Comparison of ENCODE assay signal across 1 cellular context in genomic region chr10:78964952-78965633, GRCh38.
A peak's percentile ranks its signal among the peaks of the same experiment; 100 is the strongest.
TF ChIP-seq lines count a peak whose summit lies in the region.

No MANE protein-coding gene starts in this region.

TF ChIP-seq in HepG2, 621 proteins besides CTCF, POLR2A, EP300 and RAD21 (continued from another document and continues in another):
- TF ChIP-seq SOX5 (CRISPR knock-in tag; IDR thresholded peaks at IDR 0.05; ENCODE audit: borderline replicate concordance): peak; percentile 81; the same call in 1 of the 2 replicates
- TF ChIP-seq ELF1 (CRISPR knock-in tag; IDR thresholded peaks at IDR 0.05): peak; percentile 63
- TF ChIP-seq SPEN (CRISPR knock-in tag; IDR thresholded peaks at IDR 0.05; ENCODE audit: low read depth): peak; percentile 86
- TF ChIP-seq ZNF580 (CRISPR knock-in tag; IDR thresholded peaks at IDR 0.05; ENCODE audit: borderline replicate concordance, low read depth): 0 out of 2 replicates have a peak, but pooled peaks have one; percentile 78
- peak; percentile 6; the same call in 1 of the 2 replicates for TF ChIP-seq ZNF274 (CRISPR knock-in tag; IDR thresholded peaks at IDR 0.05)
- TF ChIP-seq SKIL (CRISPR knock-in tag; IDR thresholded peaks at IDR 0.05; ENCODE audit: borderline replicate concordance): peak; percentile 91
- TF ChIP-seq SALL1 (CRISPR knock-in tag; IDR thresholded peaks at IDR 0.05): peak; percentile 96
- TF ChIP-seq ZBTB33 (CRISPR knock-in tag; IDR thresholded peaks at IDR 0.05): peak; percentile 50; the same call in 1 of the 2 replicates
- peak; percentile 49 for TF ChIP-seq HNRNPLL (IDR thresholded peaks at IDR 0.05; ENCODE audit: low read depth, low read length, poor library complexity, severe bottlenecking)
- peak; percentile 72 for TF ChIP-seq POLR2G (IDR thresholded peaks at IDR 0.05; ENCODE audit: low read depth, low read length)
- TF ChIP-seq TSC22D2 (CRISPR knock-in tag; IDR thresholded peaks at IDR 0.05; ENCODE audit: borderline replicate concordance): no peak
- 0 out of 2 replicates have a peak, but pooled peaks have one; percentile 47 for TF ChIP-seq ZFP82 (CRISPR knock-in tag; IDR thresholded peaks at IDR 0.05; ENCODE audit: borderline replicate concordance)
- TF ChIP-seq ZNF709 (CRISPR knock-in tag; IDR thresholded peaks at IDR 0.05): no peak
- TF ChIP-seq ZNF205 (CRISPR knock-in tag; IDR thresholded peaks at IDR 0.05): peak; percentile 72
- TF ChIP-seq ZNF7 (CRISPR knock-in tag; IDR thresholded peaks at IDR 0.05): peak; percentile 96
- TF ChIP-seq ZNF768 (CRISPR knock-in tag; IDR thresholded peaks at IDR 0.05): peak; percentile 98
- peak; percentile 79 for TF ChIP-seq ZNF878 (CRISPR knock-in tag; IDR thresholded peaks at IDR 0.05)
- peak; percentile 95 for TF ChIP-seq MAFG (CRISPR knock-in tag; IDR thresholded peaks at IDR 0.05)
- TF ChIP-seq YY1 (IDR thresholded peaks at IDR 0.05; ENCODE audit: insufficient read depth, insufficient replicate concordance, low read depth, low read length): peak; percentile 53
- peak; percentile 60; the same call in 1 of the 2 replicates for TF ChIP-seq ZNF644 (CRISPR knock-in tag; IDR thresholded peaks at IDR 0.05; ENCODE audit: low read depth)
- TF ChIP-seq MED13 (CRISPR knock-in tag; IDR thresholded peaks at IDR 0.05): peak; percentile 97
- peak; percentile 71 for TF ChIP-seq HNF4A (CRISPR knock-in tag; IDR thresholded peaks at IDR 0.05)
- peak; percentile 95 for TF ChIP-seq UBTF (CRISPR knock-in tag; IDR thresholded peaks at IDR 0.05)
- peak; percentile 87; the same call in 1 of the 2 replicates for TF ChIP-seq ZNF501 (CRISPR knock-in tag; IDR thresholded peaks at IDR 0.05)
- no peak; the same call in 1 of the 2 replicates for TF ChIP-seq CHD4 (IDR thresholded peaks at IDR 0.05; ENCODE audit: borderline replicate concordance, low read length)
- peak; percentile 81 for TF ChIP-seq IRF2 (CRISPR knock-in tag; IDR thresholded peaks at IDR 0.05)
- no peak for TF ChIP-seq NFYC (CRISPR knock-in tag; IDR thresholded peaks at IDR 0.05)
- TF ChIP-seq RXRB (CRISPR knock-in tag; IDR thresholded peaks at IDR 0.05; ENCODE audit: borderline replicate concordance): peak; percentile 97
- TF ChIP-seq HIC2 (CRISPR knock-in tag; IDR thresholded peaks at IDR 0.05; ENCODE audit: low read depth): peak; percentile 95
- peak; percentile 65; the same call in 1 of the 2 replicates for TF ChIP-seq ZNF710 (CRISPR knock-in tag; IDR thresholded peaks at IDR 0.05; ENCODE audit: borderline replicate concordance)
- TF ChIP-seq ZNF891 (CRISPR knock-in tag; IDR thresholded peaks at IDR 0.05): 0 out of 2 replicates have a peak, but pooled peaks have one; percentile 14
- TF ChIP-seq MYNN (CRISPR knock-in tag; IDR thresholded peaks at IDR 0.05; ENCODE audit: low read depth): no peak
- TF ChIP-seq KLF6 (CRISPR knock-in tag; IDR thresholded peaks at IDR 0.05): peak; percentile 70; the same call in 1 of the 2 replicates
- peak; percentile 87 for TF ChIP-seq TFDP2 (CRISPR knock-in tag; IDR thresholded peaks at IDR 0.05)
- TF ChIP-seq MIER3 (CRISPR knock-in tag; IDR thresholded peaks at IDR 0.05; ENCODE audit: borderline replicate concordance): peak; percentile 89
- peak; percentile 85 for TF ChIP-seq FOXA3 (CRISPR knock-in tag; IDR thresholded peaks at IDR 0.05)
- TF ChIP-seq ZBTB37 (CRISPR knock-in tag; IDR thresholded peaks at IDR 0.05): no peak
- TF ChIP-seq IRF9 (CRISPR knock-in tag; IDR thresholded peaks at IDR 0.05; ENCODE audit: borderline replicate concordance): peak; percentile 72; the same call in 1 of the 2 replicates
- TF ChIP-seq GATA4 (IDR thresholded peaks at IDR 0.05; ENCODE audit: borderline replicate concordance, low read depth): no peak; the same call in 1 of the 2 replicates
- peak; percentile 81 for TF ChIP-seq POGK (CRISPR knock-in tag; conservative IDR thresholded peaks at IDR 0.05)
- TF ChIP-seq EHMT2 (IDR thresholded peaks at IDR 0.05; ENCODE audit: borderline replicate concordance, low read depth, low read length): no peak
- TF ChIP-seq RBFOX2 (IDR thresholded peaks at IDR 0.05; ENCODE audit: low read depth, low read length): peak; percentile 80
- peak; percentile 87 for TF ChIP-seq ZNF12 (CRISPR knock-in tag; IDR thresholded peaks at IDR 0.05)
- TF ChIP-seq TBX2 (CRISPR knock-in tag; IDR thresholded peaks at IDR 0.05; ENCODE audit: borderline replicate concordance): peak; percentile 94
- peak; percentile 70; the same call in 1 of the 2 replicates for TF ChIP-seq ESRRA (CRISPR knock-in tag; IDR thresholded peaks at IDR 0.05; ENCODE audit: low read depth)
